Comparison of ENCODE assay signal across 16 cellular contexts in genomic region chr11:116179346-116179850, GRCh38.
DNase-seq lines count a peak whose midpoint lies in the region; ATAC-seq and TF ChIP-seq lines count a peak whose summit lies in the region.
"Had no signal": no experiment of that assay in that cellular context is flagged by ENCODE, and none has a peak within 500 bp of the region (broad histone marks: within the 10 kb centered on the region; RNA-seq: fewer than 3 reads in every experiment).

No MANE protein-coding gene starts in this region.

- 39 to 62% methylated on average over 2 to 3 of the region's 3 CpGs for WGBS in endodermal cell (ENCODE audit: insufficient coverage in 1 of 2, insufficient read length in 1 of 2), 2 experiments

- H3K4me2 ChIP-seq in neural progenitor cell: no peak overlapping the region
- H3K4me2 ChIP-seq: GM23338 had no signal

- no peaks in the 10 kb centered on the region for H3K36me3 ChIP-seq in WERI-Rb-1
- no peaks in the 10 kb centered on the region for H3K36me3 ChIP-seq in endodermal cell (ENCODE audit: control insufficient read depth, insufficient read depth, low read length)
- no peaks in the 10 kb centered on the region for H3K36me3 ChIP-seq in neural progenitor cell

- H3K4me1 ChIP-seq in endodermal cell (ENCODE audit: control insufficient read depth, insufficient read depth, low read length) (peaks cover 30% of the 10 kb centered on the region), neural progenitor cell (peaks cover 41% of the 10 kb centered on the region)

- H3F3A ChIP-seq in neural progenitor cell (ENCODE audit: low read depth): peaks cover under 1% of the 10 kb centered on the region

- H3K9me3 ChIP-seq in WERI-Rb-1 (ENCODE audit: severe bottlenecking): no peaks in the 10 kb centered on the region
- no peaks in the 10 kb centered on the region for H3K9me3 ChIP-seq in endodermal cell (ENCODE audit: control insufficient read depth, low read length)
- H3K9me3 ChIP-seq in neural progenitor cell (ENCODE audit: low read depth): no peaks in the 10 kb centered on the region

- H2AFZ ChIP-seq in neural progenitor cell (replicated peaks): no peak overlapping the region
- H2AFZ ChIP-seq: GM23338 had no signal

- H3K9ac ChIP-seq in endodermal cell (ENCODE audit: extremely low read depth, low read length, poor library complexity, severe bottlenecking) (no peak overlapping the region), neural progenitor cell (no peak overlapping the region)

- DNase-seq in Daoy (ENCODE audit: low read depth): peak; percentile 30
- peak; percentile 29 for DNase-seq in WERI-Rb-1
- DNase-seq in endodermal cell: peak; percentile 37
- DNase-seq in neural progenitor cell (ENCODE audit: low spot score): no peak
- DNase-seq in cerebellar cortex (ENCODE audit: low spot score): no peak
- DNase-seq in RKO (ENCODE audit: low spot score): no peak
- DNase-seq in activated CD8-positive, alpha-beta memory T cell treated with anti-CD3 and anti-CD28 coated beads, Interleukin-2, amount 50 U/mL, for 4 hours: no peak
- DNase-seq: ACHN; Calu3; CD4-positive, alpha-beta T cell; DND-41; GF-D8; H9 had no signal

- no peaks in the 10 kb centered on the region for H4K20me1 ChIP-seq in neural progenitor cell (ENCODE audit: low read depth)

- peaks cover 44% of the 10 kb centered on the region for H3K4me1 Mint-ChIP-seq in endodermal cell
- peaks cover 74% of the 10 kb centered on the region for H3K4me1 Mint-ChIP-seq in neural progenitor cell
- H3K4me1 Mint-ChIP-seq: IgD-negative memory B cell had no signal

- H3K27me3 Mint-ChIP-seq in endodermal cell (ENCODE audit: insufficient read depth): no peaks in the 10 kb centered on the region
- peaks cover 22% of the 10 kb centered on the region for H3K27me3 Mint-ChIP-seq in neural progenitor cell (ENCODE audit: insufficient read depth, low read depth)

- H3K4me3 Mint-ChIP-seq in endodermal cell: no peak overlapping the region
- H3K4me3 Mint-ChIP-seq in neural progenitor cell: no peak overlapping the region
- H3K4me3 Mint-ChIP-seq: CD4-positive, alpha-beta T cell; GM23338; H9; IgD-negative memory B cell had no signal

- H3K9me3 Mint-ChIP-seq in endodermal cell (no peaks in the 10 kb centered on the region), neural progenitor cell (peaks cover 2% of the 10 kb centered on the region)
- H3K9me3 Mint-ChIP-seq: CD4-positive, alpha-beta T cell; GM23338; H9; IgD-negative memory B cell had no signal

- H3K27ac ChIP-seq in WERI-Rb-1 (peak overlapping the region; percentile 93), endodermal cell (ENCODE audit: low read depth, low read length) (no peak overlapping the region), neural progenitor cell (no peak overlapping the region)

- no peaks in the 10 kb centered on the region for H3K36me3 Mint-ChIP-seq in endodermal cell (ENCODE audit: low read depth)
- H3K36me3 Mint-ChIP-seq in neural progenitor cell: no peaks in the 10 kb centered on the region
- H3K36me3 Mint-ChIP-seq: IgD-negative memory B cell had no signal

- ATAC-seq in GM19397 (IDR thresholded peaks at IDR 0.05; ENCODE audit: unreplicated experiment): no peak
- ATAC-seq: GM23338 had no signal

- H3K27me3 ChIP-seq in WERI-Rb-1 (ENCODE audit: insufficient read depth, low read depth, severe bottlenecking) (no peaks in the 10 kb centered on the region), endodermal cell (ENCODE audit: control insufficient read depth, insufficient read depth, low read length, poor library complexity, severe bottlenecking) (no peaks in the 10 kb centered on the region), neural progenitor cell (no peaks in the 10 kb centered on the region)

- peak; percentile 38; the same call in 1 of the 2 replicates for TF ChIP-seq CTCF in WERI-Rb-1 (IDR thresholded peaks at IDR 0.05; ENCODE audit: low read depth, low read length)
- no peak for TF ChIP-seq CTCF in endodermal cell (conservative IDR thresholded peaks at IDR 0.05)
- no peak for TF ChIP-seq CTCF in neural progenitor cell (IDR thresholded peaks at IDR 0.05)

- no peaks in the 10 kb centered on the region for H3K79me2 ChIP-seq in neural progenitor cell (ENCODE audit: low read depth)

- H3K27ac Mint-ChIP-seq in endodermal cell (no peak overlapping the region), neural progenitor cell (peak overlapping the region; percentile 54)
- H3K27ac Mint-ChIP-seq: CD4-positive, alpha-beta T cell; GM23338; H9; IgD-negative memory B cell had no signal

- H3K4me3 ChIP-seq in WERI-Rb-1 (ENCODE audit: low read depth, low read length) (no peak overlapping the region), endodermal cell (ENCODE audit: low read length) (no peak overlapping the region), neural progenitor cell (no peak overlapping the region)
- H3K4me3 ChIP-seq: GM23338 had no signal

Comparison
In these comparisons a context has a peak if more than half of its experiments do, and no peak if none do; other contexts are left out.
1. DNase-seq: peak in Daoy (single experiment), WERI-Rb-1 (single experiment) and endodermal cell (single experiment); none in neural progenitor cell (single experiment), cerebellar cortex (single experiment), RKO (single experiment) and activated CD8-positive, alpha-beta memory T cell treated with anti-CD3 and anti-CD28 coated beads, Interleukin-2, amount 50 U/mL, for 4 hours (single experiment).